In the genomic region with DNA sequence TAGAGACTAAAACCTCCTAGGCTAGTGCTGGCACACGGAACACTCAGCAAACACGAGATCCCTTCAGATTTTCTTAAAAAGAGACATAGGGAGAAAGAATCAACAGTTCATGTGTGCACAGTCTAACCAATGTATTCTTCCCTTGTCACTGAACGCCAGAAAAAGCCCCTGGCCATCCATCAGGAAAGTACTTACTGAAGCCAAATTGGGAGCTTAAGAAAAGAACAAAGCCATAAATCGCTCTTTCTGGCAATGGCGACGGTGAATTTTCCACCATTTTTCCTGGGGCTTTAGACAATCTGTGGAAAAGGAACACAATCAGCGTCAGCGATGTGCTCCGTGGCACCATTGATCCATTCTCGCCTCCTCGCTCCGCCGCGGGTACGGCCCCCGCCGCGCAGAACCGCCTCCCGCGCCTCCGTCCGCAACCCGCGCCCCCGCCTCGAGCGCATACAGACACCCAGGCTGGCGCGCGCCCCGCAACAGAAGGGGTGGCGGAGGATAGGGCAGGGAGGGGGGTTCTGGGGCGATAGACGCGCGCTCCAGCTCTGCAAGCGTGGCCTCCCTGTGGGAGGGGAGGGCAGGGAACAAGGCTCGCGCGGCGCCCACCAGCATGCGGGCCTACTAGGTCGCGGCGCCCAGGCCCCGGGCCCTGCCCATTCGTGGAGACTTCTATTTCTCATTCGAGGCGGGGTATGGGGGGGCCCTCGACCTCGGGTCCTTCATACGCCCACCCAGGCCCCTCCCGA, we compare ENCODE assay signal across 8 cellular contexts.
DNase-seq lines count a peak whose midpoint lies in the region; ATAC-seq, FAIRE-seq and TF ChIP-seq lines count a peak whose summit lies in the region.

No MANE protein-coding gene starts in this region.

- H4K20me1 ChIP-seq in DND-41 (ENCODE audit: insufficient read depth, low read length), result peaks cover 20% of the 10 kb centered on the region; the same call in 1 of the 2 replicates

- H3K27ac ChIP-seq in DND-41 (ENCODE audit: low read length), result peak overlapping the region; percentile 77
- peak overlapping the region; percentile 90 for H3K27ac ChIP-seq in HUES6 (ENCODE audit: low read depth, low read length)
- H3K27ac ChIP-seq in RWPE2 (ENCODE audit: poor library complexity, severe bottlenecking), result peak overlapping the region; percentile 74
- peak overlapping the region; percentile 99 for H3K27ac ChIP-seq in rectal smooth muscle tissue (ENCODE audit: low read depth, low read length)

- ATAC-seq in DND-41 (ENCODE audit: insufficient read depth, low read depth) (peak; percentile 69), GM21528 (IDR thresholded peaks at IDR 0.05; ENCODE audit: low FRiP score, unreplicated experiment) (peak; percentile 46), RWPE2 (ENCODE audit: low read depth) (peak; percentile 76)

- in situ Hi-C loops in astrocyte of the spinal cord (cut with HindIII; ENCODE audit: low sequenced_read_pairs), result no loop called here

- H3K9me3 ChIP-seq in DND-41 (ENCODE audit: insufficient read depth, low read length, severe bottlenecking), result no peaks in the 10 kb centered on the region
- no peaks in the 10 kb centered on the region for H3K9me3 ChIP-seq in HUES6 (ENCODE audit: control insufficient read depth, insufficient read depth, low read depth, low read length)
- no peaks in the 10 kb centered on the region for H3K9me3 ChIP-seq in RWPE2 (ENCODE audit: severe bottlenecking)

- H3K4me1 ChIP-seq in DND-41 (ENCODE audit: insufficient read depth, low read length), result peaks cover 47% of the 10 kb centered on the region
- H3K4me1 ChIP-seq in HUES6 (ENCODE audit: control insufficient read depth, insufficient read depth, low read length), result peaks cover 10% of the 10 kb centered on the region
- H3K4me1 ChIP-seq in RWPE2 (ENCODE audit: insufficient read depth, poor library complexity, severe bottlenecking), result no peaks in the 10 kb centered on the region
- peaks cover 16% of the 10 kb centered on the region for H3K4me1 ChIP-seq in rectal smooth muscle tissue (ENCODE audit: control insufficient read depth, insufficient read depth, low read length)

- H3K4me2 ChIP-seq in DND-41 (ENCODE audit: insufficient read depth, low read length), result peak overlapping the region; percentile 92

- H3K79me2 ChIP-seq in DND-41 (ENCODE audit: insufficient read depth, low read length), result peaks cover 58% of the 10 kb centered on the region

- peaks cover 15% of the 10 kb centered on the region for H3K36me3 ChIP-seq in DND-41 (ENCODE audit: insufficient read depth, low read length)
- peaks cover 7% of the 10 kb centered on the region; the same call in 1 of the 2 replicates for H3K36me3 ChIP-seq in HUES6 (ENCODE audit: control insufficient read depth, insufficient read depth, low read length)
- H3K36me3 ChIP-seq in RWPE2 (ENCODE audit: low read depth), result peaks cover 17% of the 10 kb centered on the region
- H3K36me3 ChIP-seq in rectal smooth muscle tissue (ENCODE audit: control insufficient read depth, insufficient read depth, low read length), result no peaks in the 10 kb centered on the region

- no peak for DNase-seq in DND-41
- DNase-seq in RWPE2 (ENCODE audit: low spot score), result peak; percentile 86
- DNase-seq in astrocyte of the spinal cord (ENCODE audit: low read depth, low spot score), result peak; percentile 86
- DNase-seq in hippocampal formation (lab: John Stamatoyannopoulos, UW), result peak; percentile 89 to 93
- no peak for DNase-seq in GM19239 (ENCODE audit: insufficient read length, low spot score)

- TF ChIP-seq CTCF in DND-41 (IDR thresholded peaks at IDR 0.05; ENCODE audit: borderline replicate concordance, extremely low read depth, low read length, poor library complexity, severe bottlenecking) (no peak), RWPE2 (IDR thresholded peaks at IDR 0.05; ENCODE audit: poor library complexity, severe bottlenecking) (no peak), astrocyte of the spinal cord (IDR thresholded peaks at IDR 0.05; ENCODE audit: low read depth, low read length) (no peak)

- no peak for FAIRE-seq in GM19239 (lab: Jason Lieb, UNC)

- peak overlapping the region; percentile 93 for H3K9ac ChIP-seq in DND-41 (ENCODE audit: low read depth, low read length)
- peak overlapping the region; percentile 73 for H3K9ac ChIP-seq in HUES6 (ENCODE audit: low read length)
- H3K9ac ChIP-seq in rectal smooth muscle tissue (ENCODE audit: low read length), result peak overlapping the region; percentile 34

- no peaks in the 10 kb centered on the region for H3K27me3 ChIP-seq in DND-41 (ENCODE audit: insufficient read depth, low read length, poor library complexity)
- peaks cover 22% of the 10 kb centered on the region for H3K27me3 ChIP-seq in HUES6 (ENCODE audit: control insufficient read depth, insufficient read depth, low read length)
- no peaks in the 10 kb centered on the region for H3K27me3 ChIP-seq in RWPE2 (ENCODE audit: insufficient read depth, poor library complexity, severe bottlenecking)
- no peaks in the 10 kb centered on the region for H3K27me3 ChIP-seq in rectal smooth muscle tissue (ENCODE audit: control insufficient read depth, insufficient read depth, low read length)

- H3K4me3 ChIP-seq in DND-41 (ENCODE audit: low read depth in 1 of 2, low read length in 2 of 2), result peak overlapping the region; percentile 35 to 81
- peak overlapping the region; percentile 81 for H3K4me3 ChIP-seq in HUES6 (ENCODE audit: low read depth, low read length)
- H3K4me3 ChIP-seq in RWPE2 (ENCODE audit: severe bottlenecking), result peak overlapping the region; percentile 88
- peak overlapping the region; percentile 60 for H3K4me3 ChIP-seq in astrocyte of the spinal cord (ENCODE audit: low read depth, low read length)
- H3K4me3 ChIP-seq in rectal smooth muscle tissue (ENCODE audit: low read length), result peak overlapping the region; percentile 76

- peak overlapping the region; percentile 75 for H2AFZ ChIP-seq in DND-41 (ENCODE audit: low read depth, low read length)

Comparison
In these comparisons a context has a peak if more than half of its experiments do, and no peak if none do; other contexts are left out.
1. DNase-seq: peak in RWPE2 (single experiment), astrocyte of the spinal cord (single experiment) and hippocampal formation (2 of 2); none in DND-41 (single experiment) and GM19239 (single experiment).
2. H3K9ac ChIP-seq: peak in every context shown above with its lines; median percentile 93 in DND-41; 73 in HUES6; 34 in rectal smooth muscle tissue.
3. Peak in every context shown above with its lines, with median percentiles within 50 percentile points of each other: ATAC-seq, H3K27ac ChIP-seq and H3K4me3 ChIP-seq.